30 cellular contexts compared by ENCODE assay signal in the genomic region with DNA sequence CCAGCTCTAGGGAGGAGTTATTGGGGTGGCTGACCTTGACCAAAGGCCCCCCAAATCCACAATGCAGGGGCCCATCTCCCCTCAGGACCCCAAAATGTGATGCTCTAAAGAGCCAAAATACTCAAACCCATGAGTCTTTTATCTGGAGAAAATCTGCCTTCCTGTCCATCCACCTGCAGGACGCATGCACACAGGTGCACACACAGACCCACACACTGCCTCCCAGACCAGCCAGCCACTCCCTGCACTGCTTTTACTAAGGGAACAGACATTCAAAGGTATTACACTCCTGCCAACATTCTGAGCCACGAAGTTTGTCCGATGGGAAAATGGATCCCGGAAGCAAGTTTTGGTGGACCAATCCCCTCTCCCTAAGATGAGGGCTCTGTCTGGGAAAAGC.
"Had no signal": no experiment of that assay in that cellular context is flagged by ENCODE, and none has a peak within 500 bp of the region (broad histone marks: within the 10 kb centered on the region; RNA-seq: fewer than 3 reads in every experiment).

No MANE protein-coding gene starts in this region.

- FAIRE-seq: pancreas, TTC549, urothelium cell line had no signal

- ATAC-seq: activated T-cell treated with anti-CD3 and anti-CD28 coated beads, Interleukin-2, amount 50 U/mL, for 72 hours; foreskin keratinocyte; heart left ventricle; mucosa of descending colon; pancreas; psoas muscle; stimulated activated naive B cell treated with anti-CD40 and anti-IgM and Interleukin-4, amounts not matched to agents 10 μg/mL and 1 μg/mL and 100 μg/mL, for 72 hours had no signal

- H3K36me3 ChIP-seq: ascending aorta, brain microvascular endothelial cell, esophagus muscularis mucosa, heart left ventricle, left ventricle myocardium inferior, pancreas, suprapubic skin, tibial artery had no signal

- H3K9me3 ChIP-seq: ascending aorta, esophagus muscularis mucosa, heart left ventricle, left ventricle myocardium inferior, mucosa of descending colon, pancreas, psoas muscle, suprapubic skin, tibial artery had no signal

- H3K4me1 Mint-ChIP-seq: activated naive CD8-positive, alpha-beta T cell treated with anti-CD3 and anti-CD28 coated beads, Interleukin-2, amount 10 ng/mL, durations not matched to agents 7 days and 5 days; stimulated activated naive B cell treated with anti-CD40 and anti-IgM and Interleukin-4, amounts not matched to agents 10 μg/mL and 1 μg/mL and 100 μg/mL, for 72 hours had no signal

- H3K27ac ChIP-seq: ascending aorta, brain microvascular endothelial cell, esophagus muscularis mucosa, foreskin keratinocyte, heart left ventricle, left ventricle myocardium inferior, pancreas, psoas muscle, suprapubic skin, tibial artery, VCaP had no signal

- H3K4me1 ChIP-seq: ascending aorta, esophagus muscularis mucosa, foreskin keratinocyte, heart left ventricle, left ventricle myocardium inferior, pancreas, psoas muscle, suprapubic skin, tibial artery had no signal

- DNase-seq: activated CD4-positive, alpha-beta T cell treated with anti-CD3 and anti-CD28 coated beads for 4 hours; activated CD4-positive, alpha-beta T cell treated with anti-CD3 and anti-CD28 coated beads, Interleukin-2, amount 50 U/mL, for 4 hours; activated naive CD4-positive, alpha-beta T cell treated with anti-CD3 and anti-CD28 coated beads for 36 hours; activated naive CD8-positive, alpha-beta T cell treated with anti-CD3 and anti-CD28 coated beads, Interleukin-2, amount 10 ng/mL, durations not matched to agents 7 days and 5 days; activated T-cell treated with anti-CD3 and anti-CD28 coated beads for 4 hours; activated T-cell treated with anti-CD3 and anti-CD28 coated beads, Interleukin-2, amount 50 U/mL, for 72 hours; brain microvascular endothelial cell; cortex of kidney; foreskin keratinocyte; heart left ventricle; left ventricle myocardium inferior; mesendoderm; mucosa of descending colon; nephron progenitor cell; psoas muscle; stimulated activated CD4-positive, alpha-beta T cell treated with anti-CD3 and anti-CD28 coated beads, Interleukin-15, amount 100 ng/mL, for 24 hours; stimulated activated CD4-positive, alpha-beta T cell treated with anti-CD3 and anti-CD28 coated beads, Interleukin-2, amount 100 ng/mL, for 24 hours; stimulated activated naive B cell treated with anti-CD40 and anti-IgM and Interleukin-4, amounts not matched to agents 10 μg/mL and 1 μg/mL and 100 μg/mL, for 72 hours; SW 1271; T-helper 9 cell had no signal

- H3K36me3 Mint-ChIP-seq: activated naive CD8-positive, alpha-beta T cell treated with anti-CD3 and anti-CD28 coated beads, Interleukin-2, amount 10 ng/mL, durations not matched to agents 7 days and 5 days; stimulated activated naive B cell treated with anti-CD40 and anti-IgM and Interleukin-4, amounts not matched to agents 10 μg/mL and 1 μg/mL and 100 μg/mL, for 72 hours had no signal

- H3K4me3 ChIP-seq: ascending aorta, esophagus muscularis mucosa, heart left ventricle, left ventricle myocardium inferior, lung, mucosa of descending colon, pancreas, psoas muscle, suprapubic skin, tibial artery had no signal

- H3K27ac Mint-ChIP-seq: activated naive CD4-positive, alpha-beta T cell treated with anti-CD3 and anti-CD28 coated beads for 36 hours; activated naive CD8-positive, alpha-beta T cell treated with anti-CD3 and anti-CD28 coated beads, Interleukin-2, amount 10 ng/mL, durations not matched to agents 7 days and 5 days; activated T-cell treated with anti-CD3 and anti-CD28 coated beads, Interleukin-2, amount 50 U/mL, for 72 hours; nephron progenitor cell; stimulated activated naive B cell treated with anti-CD40 and anti-IgM and Interleukin-4, amounts not matched to agents 10 μg/mL and 1 μg/mL and 100 μg/mL, for 72 hours; T-helper 1 cell treated with Interleukin-12 subunit alpha and Interleukin-12 subunit beta and Interleukin-4 antibody, amounts not matched to agents 30 μg/mL and 1 μg/mL, for 36 hours had no signal

- H3K4me3 Mint-ChIP-seq: activated naive CD4-positive, alpha-beta T cell treated with anti-CD3 and anti-CD28 coated beads for 36 hours; activated naive CD8-positive, alpha-beta T cell treated with anti-CD3 and anti-CD28 coated beads, Interleukin-2, amount 10 ng/mL, durations not matched to agents 7 days and 5 days; activated T-cell treated with anti-CD3 and anti-CD28 coated beads, Interleukin-2, amount 50 U/mL, for 72 hours; nephron progenitor cell; stimulated activated naive B cell treated with anti-CD40 and anti-IgM and Interleukin-4, amounts not matched to agents 10 μg/mL and 1 μg/mL and 100 μg/mL, for 72 hours; T-helper 1 cell treated with Interleukin-12 subunit alpha and Interleukin-12 subunit beta and Interleukin-4 antibody, amounts not matched to agents 30 μg/mL and 1 μg/mL, for 36 hours had no signal

- H3K9me3 Mint-ChIP-seq: activated naive CD4-positive, alpha-beta T cell treated with anti-CD3 and anti-CD28 coated beads for 36 hours; activated naive CD8-positive, alpha-beta T cell treated with anti-CD3 and anti-CD28 coated beads, Interleukin-2, amount 10 ng/mL, durations not matched to agents 7 days and 5 days; activated T-cell treated with anti-CD3 and anti-CD28 coated beads, Interleukin-2, amount 50 U/mL, for 72 hours; nephron progenitor cell; stimulated activated naive B cell treated with anti-CD40 and anti-IgM and Interleukin-4, amounts not matched to agents 10 μg/mL and 1 μg/mL and 100 μg/mL, for 72 hours; T-helper 1 cell treated with Interleukin-12 subunit alpha and Interleukin-12 subunit beta and Interleukin-4 antibody, amounts not matched to agents 30 μg/mL and 1 μg/mL, for 36 hours had no signal

- H3K27me3 ChIP-seq: ascending aorta, pancreas had no signal
